ENCODE assay signal across 11 cellular contexts in the genomic region with DNA sequence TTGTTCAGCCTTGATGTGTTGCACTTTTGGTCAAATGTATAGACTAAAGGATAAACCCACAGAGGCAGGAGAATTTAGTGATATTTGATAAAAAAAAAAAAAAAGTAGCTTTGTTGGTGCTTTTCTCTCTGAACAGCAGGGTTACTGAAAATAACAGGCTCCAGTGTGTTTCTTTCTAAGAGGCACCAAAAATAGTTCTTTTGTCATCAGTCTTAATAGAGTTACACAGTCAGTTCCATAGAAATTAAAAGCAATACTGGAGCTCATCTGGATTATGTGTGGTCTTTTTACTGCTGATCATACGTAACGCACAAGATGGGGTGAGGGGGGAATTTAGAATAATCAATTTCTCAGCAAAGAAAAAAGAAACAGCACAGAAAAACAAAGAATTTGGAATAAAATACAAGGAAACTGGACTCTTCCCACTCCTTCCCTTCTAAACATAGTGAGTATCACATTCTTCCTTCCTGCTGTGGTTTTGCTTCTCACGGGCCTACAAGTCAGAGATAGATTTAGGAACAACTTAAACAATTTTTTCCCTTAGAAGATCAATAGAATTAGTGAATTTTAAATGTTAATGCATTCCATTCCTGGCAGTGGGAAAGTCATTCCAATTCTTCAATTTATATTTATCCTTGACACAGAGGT.
"Had no signal": no experiment of that assay in that cellular context is flagged by ENCODE, and none has a peak within 500 bp of the region (broad histone marks: within the 10 kb centered on the region; RNA-seq: fewer than 3 reads in every experiment).

No MANE protein-coding gene starts in this region.

- H3K9me3 ChIP-seq: right atrium auricular region, tibial nerve had no signal

- H3K27me3 ChIP-seq: right atrium auricular region, tibial nerve had no signal

- DNase-seq: activated B cell treated with CpG ODN at 0.5 μM for 24 hours; activated CD4-positive, alpha-beta T cell treated with anti-CD3 and anti-CD28 coated beads, Interleukin-2, amount 10 ng/mL, durations not matched to agents 24 days and 14 days; activated CD8-positive, alpha-beta memory T cell treated with anti-CD3 and anti-CD28 coated beads for 24 hours; activated naive CD4-positive, alpha-beta T cell treated with anti-CD3 and anti-CD28 coated beads for 36 hours; glutamatergic neuron; islet precursor cell; T-helper 17 cell had no signal

- H3K27ac ChIP-seq: tibial nerve had no signal

- H3K4me3 ChIP-seq: right atrium auricular region, tibial nerve had no signal

- H3K36me3 ChIP-seq: right atrium auricular region, tibial nerve had no signal

- ATAC-seq: activated T-helper 17 cell treated with anti-CD3 and anti-CD28 coated beads, Interleukin-2, amount 50 U/mL, for 72 hours; stimulated activated effector memory CD8-positive, alpha-beta T cell treated with anti-CD3 and anti-CD28 coated beads, Interleukin-12 subunit alpha, Interleukin-12 subunit beta, amount 100 ng/mL, for 72 hours; T-helper 17 cell had no signal
